Comparison of ENCODE assay signal across 8 cellular contexts in the genomic region with DNA sequence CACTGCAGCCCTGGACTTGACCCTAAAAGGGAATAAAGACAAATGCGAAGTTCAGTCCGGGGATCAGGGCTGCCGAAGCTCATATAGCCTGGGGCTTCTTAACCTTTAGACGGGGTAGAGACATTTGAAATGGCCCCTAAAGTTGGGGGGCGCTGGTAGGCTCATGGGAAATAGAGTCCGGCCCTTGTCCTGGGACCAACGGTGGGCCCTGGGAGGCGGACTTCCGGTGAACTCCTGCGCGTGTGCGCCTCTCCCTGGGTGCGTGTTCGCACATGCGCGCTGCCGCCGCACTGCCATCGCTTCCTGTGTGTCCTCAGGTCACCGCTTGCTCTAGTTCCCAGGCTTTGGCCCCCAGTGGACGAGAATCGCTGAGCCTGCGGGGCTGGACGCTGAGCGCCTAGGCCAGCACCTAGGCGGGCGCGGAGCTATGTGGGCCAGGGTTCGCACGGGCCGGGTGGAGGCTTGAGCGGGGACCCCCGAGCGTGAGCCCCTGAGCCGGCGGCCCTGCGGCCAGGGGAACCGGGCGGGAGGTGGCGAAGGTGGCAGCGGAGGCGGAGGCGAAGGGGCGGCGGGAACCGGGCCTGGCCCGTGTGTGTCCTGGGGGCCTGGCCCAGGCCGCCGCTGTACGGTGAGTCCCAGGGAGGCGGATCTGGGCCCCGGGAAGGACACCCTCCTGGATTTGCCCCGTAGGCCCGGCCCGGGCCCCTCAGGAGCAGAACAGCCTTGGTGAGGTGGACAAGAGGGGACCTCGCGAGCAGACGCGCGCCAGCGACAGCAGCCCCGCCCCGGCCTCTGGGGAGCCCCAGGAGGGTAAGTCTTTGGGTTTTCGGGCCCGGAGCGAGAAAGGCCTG. TPM values are rescaled to one million over a fixed set of nuclear protein-coding genes. Genes with fewer than 3 reads are reported as not detected.
DNase-seq lines count a peak whose midpoint lies in the region; ATAC-seq and TF ChIP-seq lines count a peak whose summit lies in the region.

No MANE protein-coding gene starts in this region.

- H3K27me3 ChIP-seq in adrenal gland (no peaks in the 10 kb centered on the region), heart right ventricle (no peaks in the 10 kb centered on the region), upper lobe of left lung (no peaks in the 10 kb centered on the region)

- TF ChIP-seq CTCF in GM12864 (IDR thresholded peaks at IDR 0.05; ENCODE audit: low read depth, low read length, missing control alignments), result no peak
- TF ChIP-seq CTCF in adrenal gland (IDR thresholded peaks at IDR 0.05), result peak in 3 of 6 experiments; percentile 9 to 27 (median 20)
- peak in 3 of 9 donors; percentile 8 to 17 (median 11) for TF ChIP-seq CTCF in heart right ventricle (IDR thresholded peaks at IDR 0.05)
- TF ChIP-seq CTCF in upper lobe of left lung (IDR thresholded peaks at IDR 0.05), result peak in 3 of 6 experiments; percentile 3 to 47 (median 26)

- TF ChIP-seq POLR2A in adrenal gland (IDR thresholded peaks at IDR 0.05), result peak in 1 of 2 donors; percentile 58
- peak in 3 of 4 donors; percentile 30 to 74 (median 43) for TF ChIP-seq POLR2A in upper lobe of left lung (IDR thresholded peaks at IDR 0.05)

- H3K4me3 ChIP-seq in GM12864 (ENCODE audit: low read depth, low read length) (peak overlapping the region; percentile 87), adrenal gland (peak overlapping the region; percentile 63 to 85 (median 70)), heart right ventricle (peak overlapping the region; percentile 73 to 100 (median 93)), upper lobe of left lung (peak overlapping the region; percentile 54 to 96 (median 70))

- WGBS in adrenal gland, 4 donors, result 0 to 3% (median 1%) methylated on average over 26 to 66 of the region's 66 CpGs
- WGBS in heart right ventricle, 2 donors, result 1% methylated on average over 62 to 66 of the region's 66 CpGs
- 1 to 4% methylated on average over 19 to 48 of the region's 66 CpGs for WGBS in upper lobe of left lung, 2 donors

- no peak for TF ChIP-seq EP300 in upper lobe of left lung (IDR thresholded peaks at IDR 0.05)

- peaks cover 0 to 5% of the 10 kb centered on the region in 2 donors for H3K4me1 ChIP-seq in adrenal gland (replicated peaks in 1 of 2)
- H3K4me1 ChIP-seq in heart right ventricle, result peaks cover 4 to 17% (median 9%) of the 10 kb centered on the region in 9 donors
- H3K4me1 ChIP-seq in upper lobe of left lung, result peaks cover 5 to 19% (median 7%) of the 10 kb centered on the region in 4 donors

- H3K27ac ChIP-seq in adrenal gland, result peak overlapping the region in 4 of 5 donors; percentile 55 to 86 (median 72)
- H3K27ac ChIP-seq in heart right ventricle, result peak overlapping the region; percentile 73 to 98 (median 90)
- H3K27ac ChIP-seq in upper lobe of left lung, result peak overlapping the region; percentile 76 to 86 (median 82)

- ATAC-seq in HG02642 (IDR thresholded peaks at IDR 0.05; ENCODE audit: poor library complexity, unreplicated experiment) (peak; percentile 94), heart right ventricle (peak; percentile 100), upper lobe of left lung (ENCODE audit: low FRiP score in 2 of 2) (peak; percentile 100)

- peak; percentile 82 for DNase-seq in GM12864 (ENCODE audit: low read depth)
- DNase-seq in NCI-H1105 (lab: John Stamatoyannopoulos, UW), result peak; percentile 75
- peak; percentile 81 to 88 for DNase-seq in SW 1271 (lab: John Stamatoyannopoulos, UW)
- DNase-seq in adrenal gland, result peak; percentile 91 to 97 (median 94)
- DNase-seq in heart right ventricle, result peak; percentile 94 to 95
- peak; percentile 90 to 99 (median 92) for DNase-seq in posterior cingulate gyrus
- peak; percentile 94 to 98 for DNase-seq in upper lobe of left lung

- no peaks in the 10 kb centered on the region for H3K9me3 ChIP-seq in adrenal gland (replicated peaks in 1 of 3)
- no peaks in the 10 kb centered on the region for H3K9me3 ChIP-seq in heart right ventricle
- H3K9me3 ChIP-seq in upper lobe of left lung, result no peaks in the 10 kb centered on the region

- peaks cover 0 to 18% of the 10 kb centered on the region in 2 donors for H3K36me3 ChIP-seq in adrenal gland (replicated peaks in 1 of 2)
- H3K36me3 ChIP-seq in heart right ventricle, result peaks cover 0 to 29% (median 16%) of the 10 kb centered on the region in 9 donors
- H3K36me3 ChIP-seq in upper lobe of left lung, result peaks cover 4 to 24% (median 10%) of the 10 kb centered on the region in 4 donors

- intact Hi-C loops in adrenal gland (cut with DNase I) (no loop called here), heart right ventricle (cut with DNase I) (loop anchor here in 2 of 10 donors (1.0 to 2.0 kb wide), 2 partner anchors 22 to 23 kb away; a partner anchor contains a TSS), posterior cingulate gyrus (cut with DNase I) (loop anchor here (2.0 kb wide), 1 partner anchor 23 kb away; a partner anchor contains a TSS)

RNA-seq across cellular contexts. Expression of a gene that starts 23.0 kb away (rescaled TPM):
- total RNA-seq in adrenal gland, result 10 to 100 TPM in 7 of 8 donors, 1 to 10 TPM in 1; 7.1 to 25.6 (median 19.7) TPM
- 10 to 100 TPM in 2 of 3 donors, 1 to 10 TPM in 1; 6.4 to 19.8 (median 10.5) TPM for polyA plus RNA-seq in adrenal gland
- 10 to 100 TPM; 13.5 to 18.0 (median 16.3) TPM for total RNA-seq in heart right ventricle
- 1 to 10 TPM; 7.2 to 7.7 TPM for polyA plus RNA-seq in heart right ventricle
- 10 to 100 TPM; 15.8 to 28.5 (median 23.9) TPM for total RNA-seq in upper lobe of left lung

RNA-seq across cellular contexts. Expression of a gene that starts 24.2 kb away (rescaled TPM):
- total RNA-seq in adrenal gland (1 to 10 TPM in 1 of 8 donors, under 1 TPM in 2, not detected in 5; 0.19 to 1.2 (median 0.29) TPM), heart right ventricle (under 1 TPM in 3 of 10 donors, not detected in 7; 0.07 to 0.11 (median 0.10) TPM), upper lobe of left lung (10 to 100 TPM in 1 of 6 donors, 1 to 10 TPM in 4, under 1 TPM in 1; 0.49 to 20.1 (median 4.3) TPM)
- polyA plus RNA-seq in adrenal gland (under 1 TPM; 0.24 to 0.64 (median 0.44) TPM), heart right ventricle (under 1 TPM in 1 of 2 donors, not detected in 1; 0.06 TPM)

Comparison
In these comparisons a context has a peak if more than half of its experiments do, and no peak if none do; other contexts are left out.
1. Peak in every context shown above with its lines: DNase-seq, ATAC-seq, H3K4me3 ChIP-seq and H3K27ac ChIP-seq.